1 cellular context compared by ENCODE assay signal in the genomic region with DNA sequence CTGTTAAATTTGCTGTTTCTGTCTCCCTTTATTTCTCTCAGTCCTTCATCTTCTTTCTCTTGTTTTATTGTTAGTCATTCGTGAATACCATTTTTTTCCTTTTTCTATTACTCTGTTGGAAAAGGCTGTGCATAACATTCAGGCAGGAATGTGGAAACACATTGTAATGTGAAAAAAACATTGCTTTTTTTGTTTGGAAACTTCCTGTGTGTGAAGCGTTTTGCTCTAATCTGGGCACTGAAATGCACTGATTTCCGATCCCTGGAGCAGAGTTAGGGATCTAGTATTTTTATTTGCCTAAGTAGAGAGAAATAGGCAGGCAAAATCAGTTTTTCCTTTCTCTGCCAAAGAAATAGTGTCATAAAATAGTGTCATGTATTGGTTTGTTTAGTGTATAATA.
TF ChIP-seq lines count a peak whose summit lies in the region.

No MANE protein-coding gene starts in this region.

TF ChIP-seq in endothelial cell of umbilical vein, 7 proteins besides CTCF, POLR2A, EP300 and RAD21:
- no peak for TF ChIP-seq MAX (IDR thresholded peaks at IDR 0.05; ENCODE audit: insufficient read depth, insufficient read length)
- no peak for TF ChIP-seq MYC (IDR thresholded peaks at IDR 0.05; ENCODE audit: low read depth, low read length)
- TF ChIP-seq EZH2 (IDR thresholded peaks at IDR 0.05; ENCODE audit: borderline replicate concordance, low read depth, low read length, severe bottlenecking) = no peak
- no peak for TF ChIP-seq FOS (IDR thresholded peaks at IDR 0.05; ENCODE audit: borderline replicate concordance, insufficient read depth, low read length)
- TF ChIP-seq POLR2AphosphoS5 (IDR thresholded peaks at IDR 0.05; ENCODE audit: insufficient read depth, low read depth, low read length) = no peak
- no peak for TF ChIP-seq GATA2 (IDR thresholded peaks at IDR 0.05; ENCODE audit: insufficient read depth, insufficient read length, low read depth, low read length)
- no peak for TF ChIP-seq JUN (IDR thresholded peaks at IDR 0.05; ENCODE audit: borderline replicate concordance, insufficient read depth, insufficient read length, low read depth)
